1 cellular context compared by ENCODE assay signal in genomic region chr2:3605013-3605961, GRCh38.
TF ChIP-seq lines count a peak whose summit lies in the region.

No MANE protein-coding gene starts in this region.

TF ChIP-seq in HepG2, 621 proteins besides CTCF, POLR2A, EP300 and RAD21 (continued from another document and continues in another):
- TF ChIP-seq ZNF574 (CRISPR knock-in tag; IDR thresholded peaks at IDR 0.05), result peak; percentile 62; the same call in 1 of the 2 replicates
- no peak for TF ChIP-seq MIXL1 (CRISPR knock-in tag; IDR thresholded peaks at IDR 0.05)
- peak; percentile 67 for TF ChIP-seq PRPF4 (IDR thresholded peaks at IDR 0.05; ENCODE audit: low read depth, low read length, poor library complexity, severe bottlenecking)
- TF ChIP-seq ISX (CRISPR knock-in tag; conservative IDR thresholded peaks at IDR 0.05), result no peak
- TF ChIP-seq SALL1 (CRISPR knock-in tag; IDR thresholded peaks at IDR 0.05), result peak; percentile 51
- no peak for TF ChIP-seq SRF (IDR thresholded peaks at IDR 0.05; ENCODE audit: low read depth, low read length)
- TF ChIP-seq, protein P1, sequence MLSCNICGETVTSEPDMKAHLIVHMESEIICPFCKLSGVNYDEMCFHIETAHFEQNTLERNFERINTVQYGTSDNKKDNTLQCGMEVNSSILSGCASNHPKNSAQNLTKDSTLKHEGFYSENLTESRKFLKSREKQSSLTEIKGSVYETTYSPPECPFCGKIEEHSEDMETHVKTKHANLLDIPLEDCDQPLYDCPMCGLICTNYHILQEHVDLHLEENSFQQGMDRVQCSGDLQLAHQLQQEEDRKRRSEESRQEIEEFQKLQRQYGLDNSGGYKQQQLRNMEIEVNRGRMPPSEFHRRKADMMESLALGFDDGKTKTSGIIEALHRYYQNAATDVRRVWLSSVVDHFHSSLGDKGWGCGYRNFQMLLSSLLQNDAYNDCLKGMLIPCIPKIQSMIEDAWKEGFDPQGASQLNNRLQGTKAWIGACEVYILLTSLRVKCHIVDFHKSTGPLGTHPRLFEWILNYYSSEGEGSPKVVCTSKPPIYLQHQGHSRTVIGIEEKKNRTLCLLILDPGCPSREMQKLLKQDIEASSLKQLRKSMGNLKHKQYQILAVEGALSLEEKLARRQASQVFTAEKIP (CRISPR knock-in tag; IDR thresholded peaks at IDR 0.05; ENCODE audit: borderline replicate concordance), result no peak
- peak; percentile 59 for TF ChIP-seq KDM2A (CRISPR knock-in tag; IDR thresholded peaks at IDR 0.05; ENCODE audit: borderline replicate concordance, low read depth)
- peak; percentile 52; the same call in 1 of the 2 replicates for TF ChIP-seq SOX13 (IDR thresholded peaks at IDR 0.05)
- no peak; a peak in 2 of 4 replicates for TF ChIP-seq SOX13 (CRISPR knock-in tag; conservative IDR thresholded peaks at IDR 0.05 in 1 of 2, IDR thresholded peaks at IDR 0.05 in 1 of 2)
- TF ChIP-seq MED1 (CRISPR knock-in tag; IDR thresholded peaks at IDR 0.05), result 0 out of 2 replicates have a peak, but pooled peaks have one; percentile 17
- TF ChIP-seq IKZF5 (CRISPR knock-in tag; IDR thresholded peaks at IDR 0.05), result peak; percentile 40; the same call in 1 of the 2 replicates
- 0 out of 2 replicates have a peak, but pooled peaks have one; percentile 34 for TF ChIP-seq ZNF546 (CRISPR knock-in tag; conservative IDR thresholded peaks at IDR 0.05)
- peak; percentile 84 for TF ChIP-seq RAD51 (IDR thresholded peaks at IDR 0.05; ENCODE audit: borderline replicate concordance)
- no peak for TF ChIP-seq ZNF607 (CRISPR knock-in tag; IDR thresholded peaks at IDR 0.05; ENCODE audit: borderline replicate concordance)
- peak; percentile 28; the same call in 1 of the 2 replicates for TF ChIP-seq FOSL2 (CRISPR knock-in tag; IDR thresholded peaks at IDR 0.05)
- peak; percentile 21; the same call in 1 of the 2 replicates for TF ChIP-seq ZNF709 (CRISPR knock-in tag; IDR thresholded peaks at IDR 0.05)
- TF ChIP-seq, protein P2, sequence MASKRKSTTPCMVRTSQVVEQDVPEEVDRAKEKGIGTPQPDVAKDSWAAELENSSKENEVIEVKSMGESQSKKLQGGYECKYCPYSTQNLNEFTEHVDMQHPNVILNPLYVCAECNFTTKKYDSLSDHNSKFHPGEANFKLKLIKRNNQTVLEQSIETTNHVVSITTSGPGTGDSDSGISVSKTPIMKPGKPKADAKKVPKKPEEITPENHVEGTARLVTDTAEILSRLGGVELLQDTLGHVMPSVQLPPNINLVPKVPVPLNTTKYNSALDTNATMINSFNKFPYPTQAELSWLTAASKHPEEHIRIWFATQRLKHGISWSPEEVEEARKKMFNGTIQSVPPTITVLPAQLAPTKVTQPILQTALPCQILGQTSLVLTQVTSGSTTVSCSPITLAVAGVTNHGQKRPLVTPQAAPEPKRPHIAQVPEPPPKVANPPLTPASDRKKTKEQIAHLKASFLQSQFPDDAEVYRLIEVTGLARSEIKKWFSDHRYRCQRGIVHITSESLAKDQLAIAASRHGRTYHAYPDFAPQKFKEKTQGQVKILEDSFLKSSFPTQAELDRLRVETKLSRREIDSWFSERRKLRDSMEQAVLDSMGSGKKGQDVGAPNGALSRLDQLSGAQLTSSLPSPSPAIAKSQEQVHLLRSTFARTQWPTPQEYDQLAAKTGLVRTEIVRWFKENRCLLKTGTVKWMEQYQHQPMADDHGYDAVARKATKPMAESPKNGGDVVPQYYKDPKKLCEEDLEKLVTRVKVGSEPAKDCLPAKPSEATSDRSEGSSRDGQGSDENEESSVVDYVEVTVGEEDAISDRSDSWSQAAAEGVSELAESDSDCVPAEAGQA (IDR thresholded peaks at IDR 0.05; ENCODE audit: low read depth), result no peak
- TF ChIP-seq, protein P2 (CRISPR knock-in tag; IDR thresholded peaks at IDR 0.05; ENCODE audit: borderline replicate concordance), result no peak
- no peak for TF ChIP-seq ZNF230 (CRISPR knock-in tag; IDR thresholded peaks at IDR 0.05)
- no peak for TF ChIP-seq TP53 (CRISPR knock-in tag; conservative IDR thresholded peaks at IDR 0.05)
- TF ChIP-seq SAFB2 (CRISPR knock-in tag; IDR thresholded peaks at IDR 0.05; ENCODE audit: borderline replicate concordance, low read depth), result no peak
- TF ChIP-seq, protein P3, sequence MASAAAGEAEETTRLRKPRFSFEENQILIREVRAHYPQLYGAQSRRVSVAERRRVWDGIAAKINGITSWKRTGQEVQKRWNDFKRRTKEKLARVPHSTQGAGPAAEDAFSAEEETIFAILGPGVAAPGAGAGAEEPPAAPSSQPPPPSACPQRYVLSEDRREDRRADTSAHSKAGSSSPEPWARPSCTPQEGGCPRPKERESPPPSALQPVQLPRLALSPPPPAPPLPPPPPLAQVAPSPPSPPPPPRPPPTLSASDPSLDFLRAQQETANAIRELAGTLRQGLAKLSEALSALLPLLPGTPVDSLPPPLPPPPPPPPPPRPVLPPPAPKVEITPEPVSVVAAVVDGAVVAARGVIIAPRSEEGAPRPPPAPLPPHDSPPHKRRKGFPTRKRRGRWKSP (CRISPR knock-in tag; IDR thresholded peaks at IDR 0.05), result 0 out of 2 replicates have a peak, but pooled peaks have one; percentile 19
- TF ChIP-seq SALL2 (CRISPR knock-in tag; IDR thresholded peaks at IDR 0.05), result peak; percentile 50; the same call in 1 of the 2 replicates
- peak; percentile 57; the same call in 1 of the 2 replicates for TF ChIP-seq GABPB1 (CRISPR knock-in tag; IDR thresholded peaks at IDR 0.05)
- peak; percentile 35; the same call in 1 of the 2 replicates for TF ChIP-seq ZNF768 (CRISPR knock-in tag; IDR thresholded peaks at IDR 0.05)
- no peak for TF ChIP-seq ZBTB43 (CRISPR knock-in tag; conservative IDR thresholded peaks at IDR 0.05)
- TF ChIP-seq NFATC3 (CRISPR knock-in tag; IDR thresholded peaks at IDR 0.05), result 0 out of 2 replicates have a peak, but pooled peaks have one; percentile 23
- TF ChIP-seq PAWR (CRISPR knock-in tag; IDR thresholded peaks at IDR 0.05; ENCODE audit: borderline replicate concordance), result no peak
- TF ChIP-seq SAP130 (CRISPR knock-in tag; IDR thresholded peaks at IDR 0.05; ENCODE audit: low read depth), result peak; percentile 63
- TF ChIP-seq IKZF4 (CRISPR knock-in tag; IDR thresholded peaks at IDR 0.05; ENCODE audit: borderline replicate concordance, low read depth, not compliant biosample characterization), result no peak
- TF ChIP-seq ZNF224 (CRISPR knock-in tag; IDR thresholded peaks at IDR 0.05), result no peak
- peak; percentile 51; the same call in 1 of the 2 replicates for TF ChIP-seq TAF1 (CRISPR knock-in tag; IDR thresholded peaks at IDR 0.05)
- TF ChIP-seq ZNF766 (CRISPR knock-in tag; IDR thresholded peaks at IDR 0.05; ENCODE audit: borderline replicate concordance), result no peak
- peak; percentile 47 for TF ChIP-seq ZEB1 (IDR thresholded peaks at IDR 0.05; ENCODE audit: insufficient replicate concordance, low read depth)
- peak; percentile 38; the same call in 1 of the 2 replicates for TF ChIP-seq HNF4G (IDR thresholded peaks at IDR 0.05; ENCODE audit: borderline replicate concordance, low read depth, low read length)
- TF ChIP-seq HNF4G (CRISPR knock-in tag; IDR thresholded peaks at IDR 0.05; ENCODE audit: borderline replicate concordance, low read depth), result no peak; the same call in 1 of the 2 replicates
- TF ChIP-seq TMF1 (CRISPR knock-in tag; IDR thresholded peaks at IDR 0.05; ENCODE audit: low read depth), result no peak
- no peak for TF ChIP-seq ZNF562 (CRISPR knock-in tag; IDR thresholded peaks at IDR 0.05; ENCODE audit: borderline replicate concordance)
- no peak for TF ChIP-seq SP1 (IDR thresholded peaks at IDR 0.05)
- peak; percentile 53; the same call in 1 of the 2 replicates for TF ChIP-seq SP1 (CRISPR knock-in tag; IDR thresholded peaks at IDR 0.05)
- peak; percentile 28 for TF ChIP-seq GATAD2A (CRISPR knock-in tag; IDR thresholded peaks at IDR 0.05)
- TF ChIP-seq SYNCRIP (IDR thresholded peaks at IDR 0.05; ENCODE audit: insufficient read depth, low read depth, low read length), result no peak
- TF ChIP-seq SNAPC4 (CRISPR knock-in tag; IDR thresholded peaks at IDR 0.05), result peak; percentile 9; the same call in 1 of the 2 replicates
- TF ChIP-seq ZNF678 (CRISPR knock-in tag; IDR thresholded peaks at IDR 0.05), result no peak
- TF ChIP-seq, protein P4, sequence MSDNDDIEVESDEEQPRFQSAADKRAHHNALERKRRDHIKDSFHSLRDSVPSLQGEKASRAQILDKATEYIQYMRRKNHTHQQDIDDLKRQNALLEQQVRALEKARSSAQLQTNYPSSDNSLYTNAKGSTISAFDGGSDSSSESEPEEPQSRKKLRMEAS (IDR thresholded peaks at IDR 0.05), result peak; percentile 95
- TF ChIP-seq ZNF570 (CRISPR knock-in tag; IDR thresholded peaks at IDR 0.05; ENCODE audit: borderline replicate concordance), result no peak
